Comparison of ENCODE assay signal across 10 cellular contexts in the genomic region with DNA sequence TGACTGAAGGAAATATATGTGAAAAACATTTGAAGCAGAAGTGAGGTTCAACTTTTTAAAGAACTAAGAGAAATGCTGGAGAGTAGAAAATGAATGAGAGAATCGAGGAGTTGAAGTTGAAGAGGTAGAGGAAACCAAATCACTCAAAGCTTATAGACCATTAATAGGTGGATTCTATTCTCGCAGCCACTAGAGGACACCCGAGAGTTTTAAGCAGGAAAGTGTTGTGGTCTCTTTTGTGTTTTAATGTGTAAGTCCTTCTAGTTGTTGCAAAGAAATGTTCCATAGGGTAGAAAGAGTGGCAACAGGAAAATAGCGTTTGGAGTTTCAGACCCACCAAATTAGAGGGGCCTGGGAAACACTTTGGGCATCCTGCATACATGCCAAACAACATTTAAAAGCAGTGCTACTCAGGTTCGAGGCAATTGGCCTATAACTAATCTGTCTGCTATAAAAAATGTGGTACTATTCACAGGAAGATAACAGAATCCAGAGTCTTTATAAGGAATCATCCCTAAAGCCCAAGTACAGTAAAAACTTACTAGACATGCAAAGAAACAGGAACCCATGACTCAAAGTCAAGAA.
A peak's percentile ranks its signal among the peaks of the same experiment; 100 is the strongest.
DNase-seq lines count a peak whose midpoint lies in the region; ATAC-seq and TF ChIP-seq lines count a peak whose summit lies in the region.
"Had no signal": no experiment of that assay in that cellular context is flagged by ENCODE, and none has a peak within 500 bp of the region (broad histone marks: within the 10 kb centered on the region; RNA-seq: fewer than 3 reads in every experiment).

No MANE protein-coding gene starts in this region.

- TF ChIP-seq CTCF in BE2C (IDR thresholded peaks at IDR 0.05; ENCODE audit: low read depth, low read length) (peak; percentile 87), epithelial cell of esophagus (IDR thresholded peaks at IDR 0.05; ENCODE audit: insufficient read depth, low read depth, low read length, missing control alignments) (peak; percentile 32)

- H3K27me3 ChIP-seq in BE2C = peaks cover 4% of the 10 kb centered on the region; the same call in 1 of the 2 replicates

- peak; percentile 63 for ATAC-seq in GM19468 (IDR thresholded peaks at IDR 0.05; ENCODE audit: extremely low read depth, unreplicated experiment)
- ATAC-seq: naive thymus-derived CD4-positive, alpha-beta T cell had no signal

- no peaks in the 10 kb centered on the region for H3K9me3 ChIP-seq in BE2C

- H3K4me3 ChIP-seq in BE2C (ENCODE audit: low read depth, low read length) (no peak overlapping the region), epithelial cell of esophagus (ENCODE audit: low read length) (no peak overlapping the region)

- no peaks in the 10 kb centered on the region for H3K36me3 ChIP-seq in BE2C

- peak; percentile 43 for DNase-seq in BE2C
- DNase-seq in NCI-H82 (lab: John Stamatoyannopoulos, UW) = peak; percentile 38
- DNase-seq in epithelial cell of esophagus (ENCODE audit: low read depth) = peak; percentile 9
- no peak for DNase-seq in GM19240 (ENCODE audit: insufficient read length, low spot score)
- DNase-seq in activated CD4-positive, CD25-positive, alpha-beta regulatory T cell (lab: John Stamatoyannopoulos, UW) = no peak
- no peak for DNase-seq in inferior parietal cortex (ENCODE audit: extremely low spot score)
- DNase-seq in SIG-M5 treated with dmso at 0.1 percent for 504 hours (lab: John Stamatoyannopoulos, UW; ENCODE audit: unreplicated experiment) = no peak
- DNase-seq: DMS79; naive thymus-derived CD4-positive, alpha-beta T cell had no signal

- no peaks in the 10 kb centered on the region for H3K4me1 ChIP-seq in BE2C

Comparison
In these comparisons a context has a peak if more than half of its experiments do, and no peak if none do; other contexts are left out.
1. DNase-seq: peak in BE2C (single experiment), NCI-H82 (single experiment) and epithelial cell of esophagus (single experiment); none in GM19240 (single experiment), activated CD4-positive, CD25-positive, alpha-beta regulatory T cell (0 of 4), inferior parietal cortex (single experiment) and SIG-M5 treated with dmso at 0.1 percent for 504 hours (single experiment).